ENCODE assay signal across 1 cellular context in the genomic region with DNA sequence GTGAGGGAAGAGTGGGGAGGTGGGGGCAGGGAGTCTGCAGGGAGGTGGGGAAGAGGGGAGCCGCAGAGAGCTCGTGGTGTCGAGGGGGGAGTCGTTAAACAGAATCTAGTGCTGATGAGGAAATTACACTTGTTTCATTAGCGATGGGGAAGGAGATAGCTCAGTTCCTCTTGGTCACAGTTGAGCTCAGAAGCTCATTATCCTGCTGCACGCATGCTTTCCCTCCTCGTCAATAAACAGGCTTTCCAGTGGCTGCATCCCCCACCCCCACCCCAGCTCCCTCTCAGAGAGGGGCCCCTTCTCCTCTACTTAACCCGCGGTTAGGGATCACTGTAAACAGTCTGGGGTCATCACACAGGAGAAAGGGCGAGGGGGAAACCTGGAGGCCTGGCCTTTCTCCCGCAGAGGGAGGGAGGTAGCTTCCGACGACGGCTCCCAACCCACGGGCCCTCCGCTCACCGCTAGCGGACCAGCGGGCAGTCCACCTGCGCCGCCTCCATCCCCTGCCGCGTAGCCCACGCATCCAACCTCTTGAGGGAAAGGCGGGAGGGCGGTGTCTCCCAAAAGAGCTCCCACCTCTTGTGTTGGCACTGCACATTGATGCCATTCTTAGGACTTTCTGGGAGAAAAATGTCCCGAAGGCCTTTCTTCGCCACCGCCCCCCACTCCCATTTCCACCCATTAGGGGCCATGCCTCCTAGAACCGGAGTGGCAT.
TF ChIP-seq lines count a peak whose summit lies in the region.

No MANE protein-coding gene starts in this region.

TF ChIP-seq in A549, 52 proteins besides CTCF, POLR2A, EP300 and RAD21 (continued from another document):
- TF ChIP-seq, protein P1, sequence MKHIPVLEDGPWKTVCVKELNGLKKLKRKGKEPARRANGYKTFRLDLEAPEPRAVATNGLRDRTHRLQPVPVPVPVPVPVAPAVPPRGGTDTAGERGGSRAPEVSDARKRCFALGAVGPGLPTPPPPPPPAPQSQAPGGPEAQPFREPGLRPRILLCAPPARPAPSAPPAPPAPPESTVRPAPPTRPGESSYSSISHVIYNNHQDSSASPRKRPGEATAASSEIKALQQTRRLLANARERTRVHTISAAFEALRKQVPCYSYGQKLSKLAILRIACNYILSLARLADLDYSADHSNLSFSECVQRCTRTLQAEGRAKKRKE (CRISPR knock-in tag; IDR thresholded peaks at IDR 0.05; ENCODE audit: low read depth) = no peak
- TF ChIP-seq ZC3H11A (IDR thresholded peaks at IDR 0.05) = no peak
